In genomic region chr4:85825937-85826678, GRCh38 we compare ENCODE assay signal across 8 cellular contexts.
A peak's percentile ranks its signal among the peaks of the same experiment; 100 is the strongest.
DNase-seq lines count a peak whose midpoint lies in the region; ATAC-seq lines count a peak whose summit lies in the region.

No MANE protein-coding gene starts in this region.

- ATAC-seq in HG03196 (IDR thresholded peaks at IDR 0.05; ENCODE audit: unreplicated experiment) = peak; percentile 57

- in situ Hi-C loops in SK-MEL-5 (cut with HindIII; ENCODE audit: low pct_unique_long_range_greater_than_20kb, low sequenced_read_pairs) = no loop called here

- H3K4me1 ChIP-seq in stomach smooth muscle (ENCODE audit: control insufficient read depth, insufficient read depth, low read length) = peaks cover 25% of the 10 kb centered on the region

- no peaks in the 10 kb centered on the region for H3K36me3 ChIP-seq in stomach smooth muscle (ENCODE audit: control insufficient read depth in 2 of 2, insufficient read depth in 2 of 2, low read length in 2 of 2)

- no peaks in the 10 kb centered on the region for H3K9me3 ChIP-seq in stomach smooth muscle (ENCODE audit: control insufficient read depth in 2 of 2, low read length in 2 of 2)

- H3K9ac ChIP-seq in stomach smooth muscle (ENCODE audit: low read length in 2 of 2) = no peak overlapping the region

- H3K4me3 ChIP-seq in GM08714 (ENCODE audit: low read length) (peak overlapping the region; percentile 25; the same call in 1 of the 2 replicates), stomach smooth muscle (ENCODE audit: low read length in 2 of 2) (peak overlapping the region in 1 of 2 donors; percentile 52)

- H3K27me3 ChIP-seq in stomach smooth muscle (ENCODE audit: control insufficient read depth in 1 of 2, insufficient read depth in 2 of 2, low read length in 2 of 2) = no peaks in the 10 kb centered on the region

- peak overlapping the region; percentile 53 for H3K27ac ChIP-seq in stomach smooth muscle (ENCODE audit: low read length)

- DNase-seq in SK-MEL-5 (ENCODE audit: low read depth, low spot score) (peak; percentile 75), iPS DF 19.7 (ENCODE audit: low read depth, low spot score) (peak; percentile 88), SKM-1 (lab: John Stamatoyannopoulos, UW; ENCODE audit: unreplicated experiment) (no peak), HuH-7 (ENCODE audit: low spot score) (no peak)
- DNase-seq in activated CD4-positive, alpha-beta T cell treated with anti-CD3 and anti-CD28 coated beads for 1 hour = no peak

Comparison
In these comparisons a context has a peak if more than half of its experiments do, and no peak if none do; other contexts are left out.
1. DNase-seq: peak in SK-MEL-5 (single experiment) and iPS DF 19.7 (single experiment); none in activated CD4-positive, alpha-beta T cell treated with anti-CD3 and anti-CD28 coated beads for 1 hour (single experiment), SKM-1 (single experiment) and HuH-7 (single experiment).